ENCODE assay signal across 19 cellular contexts in genomic region chr12:92854344-92854743, GRCh38.
"Had no signal": no experiment of that assay in that cellular context is flagged by ENCODE, and none has a peak within 500 bp of the region (broad histone marks: within the 10 kb centered on the region; RNA-seq: fewer than 3 reads in every experiment).

No MANE protein-coding gene starts in this region.

- ATAC-seq: effector memory CD8-positive, alpha-beta T cell; gastroesophageal sphincter; left cardiac atrium; left ventricle myocardium superior; natural killer cell treated with Interleukin-12 subunit alpha and Interleukin-12 subunit beta and Interleukin-15 and Interleukin-18, amount 100 ng/mL, for 72 hours; pancreas; right cardiac atrium had no signal

- H3K36me3 ChIP-seq: neural progenitor cell, pancreas had no signal

- H3K27ac ChIP-seq: esophagus squamous epithelium, gastroesophageal sphincter, neural progenitor cell, pancreas had no signal

- H3K4me3 ChIP-seq: esophagus squamous epithelium, gastroesophageal sphincter, neural progenitor cell, pancreas, smooth muscle cell had no signal

- H3K27ac Mint-ChIP-seq: dendritic cell treated with granulocyte-macrophage colony-stimulating factor and Interleukin-4, amounts not matched to agents 40 ng/mL and 50 ng/mL, for 4 days; mesothelial cell of epicardium; neural progenitor cell; progenitor cell of endocrine pancreas; type B pancreatic cell had no signal

- DNase-seq: effector memory CD8-positive, alpha-beta T cell; esophagus squamous epithelium; foreskin fibroblast; kidney; left cardiac atrium; left ventricle myocardium superior; occipital lobe; pancreas; stimulated activated CD4-positive, alpha-beta T cell treated with anti-CD3 and anti-CD28 coated beads, Interleukin-2, amount 100 ng/mL, for 48 hours; stimulated activated naive CD4-positive, alpha-beta T cell treated with Interleukin-2 at 50 U/mL for 16 hours had no signal

- H3K4me1 ChIP-seq: esophagus squamous epithelium, neural progenitor cell had no signal

- H3K9me3 Mint-ChIP-seq: dendritic cell treated with granulocyte-macrophage colony-stimulating factor and Interleukin-4, amounts not matched to agents 40 ng/mL and 50 ng/mL, for 4 days; effector memory CD8-positive, alpha-beta T cell; natural killer cell treated with Interleukin-12 subunit alpha and Interleukin-12 subunit beta and Interleukin-15 and Interleukin-18, amount 100 ng/mL, for 72 hours; neural progenitor cell; type B pancreatic cell had no signal

- H3K9me3 ChIP-seq: esophagus squamous epithelium, gastroesophageal sphincter, pancreas had no signal

- H3K4me3 Mint-ChIP-seq: dendritic cell treated with granulocyte-macrophage colony-stimulating factor and Interleukin-4, amounts not matched to agents 40 ng/mL and 50 ng/mL, for 4 days; effector memory CD8-positive, alpha-beta T cell; mesothelial cell of epicardium; natural killer cell treated with Interleukin-12 subunit alpha and Interleukin-12 subunit beta and Interleukin-15 and Interleukin-18, amount 100 ng/mL, for 72 hours; neural progenitor cell; type B pancreatic cell had no signal

- H3K4me1 Mint-ChIP-seq: mesothelial cell of epicardium had no signal

- H3K27me3 ChIP-seq: esophagus squamous epithelium, gastroesophageal sphincter, neural progenitor cell, pancreas had no signal

- H3K27me3 Mint-ChIP-seq: dendritic cell treated with granulocyte-macrophage colony-stimulating factor and Interleukin-4, amounts not matched to agents 40 ng/mL and 50 ng/mL, for 4 days; effector memory CD8-positive, alpha-beta T cell; natural killer cell treated with Interleukin-12 subunit alpha and Interleukin-12 subunit beta and Interleukin-15 and Interleukin-18, amount 100 ng/mL, for 72 hours; progenitor cell of endocrine pancreas; type B pancreatic cell had no signal
